Comparison of ENCODE assay signal across 17 cellular contexts in the genomic region with DNA sequence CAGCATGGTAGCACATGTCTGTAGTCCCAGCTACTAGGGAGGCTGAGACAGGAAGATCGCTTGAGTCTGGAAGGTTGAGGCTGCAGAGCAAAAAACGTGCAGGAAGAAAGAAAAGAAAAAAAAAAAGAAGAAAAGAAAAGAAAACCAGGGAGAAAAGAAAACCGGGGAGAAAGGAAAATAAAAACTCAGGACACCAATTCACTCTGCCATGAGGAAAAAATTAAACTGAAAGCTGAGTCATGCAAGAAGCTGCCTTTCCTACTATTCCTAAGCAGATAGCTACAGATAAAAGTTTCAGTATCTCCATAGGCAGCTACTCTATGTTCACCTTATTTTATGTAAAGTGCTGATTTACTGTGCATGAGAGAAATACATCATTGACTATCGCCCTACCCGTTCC. TPM values are rescaled to one million over a fixed set of nuclear protein-coding genes. Genes with fewer than 3 reads are reported as not detected.
DNase-seq lines count a peak whose midpoint lies in the region; ATAC-seq and TF ChIP-seq lines count a peak whose summit lies in the region.
"Had no signal": no experiment of that assay in that cellular context is flagged by ENCODE, and none has a peak within 500 bp of the region (broad histone marks: within the 10 kb centered on the region; RNA-seq: fewer than 3 reads in every experiment).

No MANE protein-coding gene starts in this region.

- H3K4me1 ChIP-seq in right atrium auricular region (peaks cover 0 to 22% of the 10 kb centered on the region in 2 donors), muscle layer of duodenum (ENCODE audit: control insufficient read depth in 1 of 2, insufficient read depth in 2 of 2, low read length in 2 of 2) (peaks cover 0 to 18% of the 10 kb centered on the region in 2 donors), vagina (peaks cover 53% of the 10 kb centered on the region)

- TF ChIP-seq POLR2A in vagina (IDR thresholded peaks at IDR 0.05): no peak

- no peaks in the 10 kb centered on the region for H3K27me3 Mint-ChIP-seq in chondrocyte (ENCODE audit: low read depth)

- DNase-seq in right atrium auricular region (ENCODE audit: low spot score) (no peak), left cardiac atrium (no peak), chondrocyte (ENCODE audit: low spot score) (no peak), vagina (ENCODE audit: extremely low spot score in 2 of 2) (peak in 1 of 2 donors; percentile 42), COLO829 (ENCODE audit: low spot score) (no peak)
- DNase-seq in stimulated activated CD4-positive, alpha-beta T cell treated with anti-CD3 and anti-CD28 coated beads, Interleukin-4, amount 100 ng/mL, for 1 hour: no peak
- DNase-seq in activated CD4-positive, CD25-positive, alpha-beta regulatory T cell treated with anti-CD3 and anti-CD28 coated beads, Interleukin-2, amount 50 U/mL, for 72 hours: no peak
- DNase-seq: ACHN; activated CD8-positive, alpha-beta T cell treated with anti-CD3 and anti-CD28 coated beads for 36 hours; CD4-positive, CD25-positive, alpha-beta regulatory T cell; DMS79; mucosa of descending colon; NCI-H2081; NCI-H526 treated with DMSO at 0.1 percent for 48 hours had no signal

- peak overlapping the region; percentile 96 for H3K27ac Mint-ChIP-seq in chondrocyte (ENCODE audit: unreplicated experiment)
- H3K27ac Mint-ChIP-seq: activated CD8-positive, alpha-beta T cell treated with anti-CD3 and anti-CD28 coated beads for 36 hours; CD4-positive, CD25-positive, alpha-beta regulatory T cell had no signal

- H3K36me3 ChIP-seq in right atrium auricular region: no peaks in the 10 kb centered on the region
- peaks cover 0 to 3% of the 10 kb centered on the region in 2 donors for H3K36me3 ChIP-seq in muscle layer of duodenum (ENCODE audit: control insufficient read depth in 1 of 2, insufficient read depth in 2 of 2, low read length in 2 of 2)
- H3K36me3 ChIP-seq in vagina: no peaks in the 10 kb centered on the region

- H3K9me3 Mint-ChIP-seq in chondrocyte (ENCODE audit: low read depth): no peaks in the 10 kb centered on the region
- H3K9me3 Mint-ChIP-seq: central memory CD8-positive, alpha-beta T cell had no signal

- no peak for ATAC-seq in left cardiac atrium
- ATAC-seq: activated CD8-positive, alpha-beta T cell treated with anti-CD3 and anti-CD28 coated beads for 36 hours; mucosa of descending colon had no signal

- peak overlapping the region; percentile 60 for H3K4me3 Mint-ChIP-seq in chondrocyte (ENCODE audit: unreplicated experiment)
- H3K4me3 Mint-ChIP-seq: activated CD8-positive, alpha-beta T cell treated with anti-CD3 and anti-CD28 coated beads for 36 hours; CD4-positive, CD25-positive, alpha-beta regulatory T cell; central memory CD8-positive, alpha-beta T cell had no signal

- intact Hi-C loops in left cardiac atrium (cut with DNase I) (loop anchor here in 1 of 2 donors (5.0 kb wide), 1 partner anchor 290 kb away; no protein-coding TSS in a partner anchor), vagina (cut with DNase I) (no loop called here)

- H3K27ac ChIP-seq in right atrium auricular region: peak overlapping the region; percentile 32 to 57
- peak overlapping the region; percentile 68 for H3K27ac ChIP-seq in muscle layer of duodenum (ENCODE audit: low read length)
- H3K27ac ChIP-seq in vagina: peak overlapping the region; percentile 69

- H3K4me3 ChIP-seq in right atrium auricular region: no peak overlapping the region
- H3K4me3 ChIP-seq in muscle layer of duodenum (ENCODE audit: low read depth in 1 of 2, low read length in 2 of 2): no peak overlapping the region
- H3K4me3 ChIP-seq in vagina: no peak overlapping the region
- H3K4me3 ChIP-seq: mucosa of descending colon, smooth muscle cell had no signal

- peaks cover 77% of the 10 kb centered on the region for H3K4me1 Mint-ChIP-seq in chondrocyte (ENCODE audit: low read depth)
- H3K4me1 Mint-ChIP-seq: CD4-positive, CD25-positive, alpha-beta regulatory T cell had no signal

- no peak for TF ChIP-seq CTCF in right atrium auricular region (IDR thresholded peaks at IDR 0.05)
- TF ChIP-seq CTCF in chondrocyte (IDR thresholded peaks at IDR 0.05): no peak
- TF ChIP-seq CTCF in vagina (IDR thresholded peaks at IDR 0.05): no peak

- no peaks in the 10 kb centered on the region for H3K9me3 ChIP-seq in right atrium auricular region
- no peaks in the 10 kb centered on the region for H3K9me3 ChIP-seq in muscle layer of duodenum (ENCODE audit: control insufficient read depth in 1 of 2, low read length in 2 of 2)
- no peaks in the 10 kb centered on the region for H3K9me3 ChIP-seq in vagina
- H3K9me3 ChIP-seq: mucosa of descending colon had no signal

- H3K36me3 Mint-ChIP-seq in chondrocyte (ENCODE audit: low read depth): peaks cover 6% of the 10 kb centered on the region
- H3K36me3 Mint-ChIP-seq: CD4-positive, CD25-positive, alpha-beta regulatory T cell had no signal

- H3K27me3 ChIP-seq in right atrium auricular region (no peaks in the 10 kb centered on the region), muscle layer of duodenum (ENCODE audit: low read depth, low read length) (no peaks in the 10 kb centered on the region), vagina (no peaks in the 10 kb centered on the region)

RNA-seq across cellular contexts. Expression of gene PTGIS, which starts 10.5 kb away (rescaled TPM):
- total RNA-seq in right atrium auricular region: 100 to 1,000 TPM in 1 of 2 donors, 10 to 100 TPM in 1; 59.8 to 169 TPM
- 100 to 1,000 TPM in 1 of 2 donors, 10 to 100 TPM in 1; 45.2 to 124 TPM for total RNA-seq in left cardiac atrium
- 88.7 to 165 TPM (median 91.5 TPM) in 3 replicates for total RNA-seq in chondrocyte
- 51.1 TPM for total RNA-seq in vagina
- total RNA-seq: CD4-positive, CD25-positive, alpha-beta regulatory T cell had no signal
